12 cellular contexts compared by ENCODE assay signal in genomic region chr1:27596261-27596660, GRCh38. TPM values are rescaled to one million over a fixed set of nuclear protein-coding genes. Genes with fewer than 3 reads are reported as not detected.
DNase-seq lines count a peak whose midpoint lies in the region; ATAC-seq and TF ChIP-seq lines count a peak whose summit lies in the region.
"Had no signal": no experiment of that assay in that cellular context is flagged by ENCODE, and none has a peak within 500 bp of the region (broad histone marks: within the 10 kb centered on the region; RNA-seq: fewer than 3 reads in every experiment).

No MANE protein-coding gene starts in this region.

- no peak for ATAC-seq in body of pancreas
- ATAC-seq: WTC11 had no signal

- POLR2A ChIA-PET in RWPE1 (lab: Yijun Ruan, JAX; ENCODE audit: low non-redundant PET): no interaction called here

- H3K4me1 ChIP-seq in right atrium auricular region (peaks cover 0 to 100% of the 10 kb centered on the region in 2 donors), stomach (peaks cover 90 to 100% (median 96%) of the 10 kb centered on the region in 4 donors), body of pancreas (peaks cover 45% of the 10 kb centered on the region)

- no peak for TF ChIP-seq CTCF in RWPE1 (conservative IDR thresholded peaks at IDR 0.05; ENCODE audit: low read depth)
- TF ChIP-seq CTCF in right atrium auricular region (IDR thresholded peaks at IDR 0.05): no peak
- no peak for TF ChIP-seq CTCF in stomach (IDR thresholded peaks at IDR 0.05)
- TF ChIP-seq CTCF in body of pancreas (IDR thresholded peaks at IDR 0.05): no peak

- H3K27me3 ChIP-seq in H7 (ENCODE audit: control insufficient read depth, insufficient read depth, low read length) (no peaks in the 10 kb centered on the region), right atrium auricular region (no peaks in the 10 kb centered on the region), stomach (no peaks in the 10 kb centered on the region), body of pancreas (no peaks in the 10 kb centered on the region)

- WGBS in stomach, 5 donors: 49 to 71% (median 66%) methylated on average over 8 to 9 of the region's 9 CpGs
- 66 to 68% methylated on average over 5 to 9 of the region's 9 CpGs for WGBS in body of pancreas, 2 donors

- H3K36me3 ChIP-seq in H7 (replicated peaks; ENCODE audit: control insufficient read depth, insufficient read depth, low read length): no peaks in the 10 kb centered on the region; the same call in 1 of the 2 replicates
- H3K36me3 ChIP-seq in right atrium auricular region: no peaks in the 10 kb centered on the region
- H3K36me3 ChIP-seq in stomach: peaks cover 0 to 22% (median 0%) of the 10 kb centered on the region in 4 donors
- no peaks in the 10 kb centered on the region for H3K36me3 ChIP-seq in body of pancreas (replicated peaks in 1 of 2; ENCODE audit: insufficient read depth in 1 of 2, low read depth in 2 of 2)

- TF ChIP-seq EP300 in stomach (IDR thresholded peaks at IDR 0.05): no peak

- DNase-seq in H7 (peak; percentile 35), RWPE1 (ENCODE audit: low spot score) (no peak), right atrium auricular region (ENCODE audit: low spot score) (no peak), stomach (no peak), dedifferentiated amniotic fluid mesenchymal stem cell (ENCODE audit: extremely low spot score) (no peak), NCI-H1092 (lab: John Stamatoyannopoulos, UW) (no peak), body of pancreas (no peak)
- DNase-seq: activated effector memory CD4-positive, alpha-beta T cell treated with Interleukin-2 at 50 U/mL for 16 hours; MM.1S had no signal

- H3K4me3 ChIP-seq in H7 (ENCODE audit: insufficient read depth, low read depth, low read length) (no peak overlapping the region), right atrium auricular region (no peak overlapping the region), stomach (no peak overlapping the region), body of pancreas (no peak overlapping the region)

- H3K9me3 ChIP-seq in right atrium auricular region (no peaks in the 10 kb centered on the region), stomach (no peaks in the 10 kb centered on the region), body of pancreas (no peaks in the 10 kb centered on the region)

- CTCF ChIA-PET in RWPE1 (lab: Yijun Ruan, JAX): interaction anchor here (0.5 kb wide), 1 partner anchor 491 kb away, joined by 4 read pairs; no protein-coding TSS in a partner anchor

- TF ChIP-seq POLR2A in stomach (IDR thresholded peaks at IDR 0.05): no peak
- no peak for TF ChIP-seq POLR2A in body of pancreas (IDR thresholded peaks at IDR 0.05)

- H3K27ac ChIP-seq in RWPE1: peak overlapping the region; percentile 93
- peak overlapping the region; percentile 63 to 75 for H3K27ac ChIP-seq in right atrium auricular region
- H3K27ac ChIP-seq in stomach: peak overlapping the region in 3 of 5 donors; percentile 20 to 63 (median 44)
- H3K27ac ChIP-seq in body of pancreas: no peak overlapping the region
- H3K27ac ChIP-seq: C4-2B had no signal

- intact Hi-C loops in stomach (cut with DNase I; ENCODE audit: low total_unique reads): no loop called here
- intact Hi-C loops in body of pancreas (cut with DNase I): loop anchor here (5.0 kb wide), 1 partner anchor 39 kb away; no protein-coding TSS in a partner anchor

RNA-seq across cellular contexts. Expression of gene AHDC1, which starts 7.7 kb away (rescaled TPM):
- total RNA-seq in H7 (2014; rRNA removed; shearing (Covaris generic)): 8.8 and 11.2 TPM in 2 replicates
- 10 to 100 TPM; 23.5 to 35.0 TPM for total RNA-seq in right atrium auricular region
- total RNA-seq in stomach: 10 to 100 TPM; 10.8 to 95.0 (median 35.1) TPM
- 10 to 100 TPM in 1 of 3 donors, 1 to 10 TPM in 2; 5.8 to 10.3 (median 8.3) TPM for polyA plus RNA-seq in stomach
- 10 to 100 TPM; 13.5 to 14.2 TPM for total RNA-seq in body of pancreas

RNA-seq across cellular contexts. Expression of gene FGR, which starts 38.7 kb away (rescaled TPM):
- total RNA-seq in H7 (2014; rRNA removed; shearing (Covaris generic)): 0.07 and 0.30 TPM in 2 replicates
- 10 to 100 TPM in 1 of 2 donors, 1 to 10 TPM in 1; 5.7 to 19.8 TPM for total RNA-seq in right atrium auricular region
- 1 to 10 TPM in 3 of 5 donors, not detected in 2; 6.7 to 8.8 (median 7.0) TPM for total RNA-seq in stomach
- 1 to 10 TPM; 3.1 to 9.9 (median 4.6) TPM for polyA plus RNA-seq in stomach
- total RNA-seq in body of pancreas: 1 to 10 TPM; 3.0 to 5.4 TPM
- total RNA-seq: SK-MEL-5 had no signal

Comparison
In these comparisons a context has a peak if more than half of its experiments do, and no peak if none do; other contexts are left out.
1. H3K27ac ChIP-seq: peak in RWPE1 (single experiment), right atrium auricular region (2 of 2) and stomach (3 of 5); none in body of pancreas (0 of 4).